ENCODE assay signal across 8 cellular contexts in genomic region chr17:33520404-33521032, GRCh38.
DNase-seq lines count a peak whose midpoint lies in the region; ATAC-seq, FAIRE-seq and TF ChIP-seq lines count a peak whose summit lies in the region.

No MANE protein-coding gene starts in this region.

- no peak for FAIRE-seq in small intestine (lab: Jason Lieb, UNC)

- peak; percentile 80 for TF ChIP-seq CTCF in GM12865 (IDR thresholded peaks at IDR 0.05; ENCODE audit: insufficient read depth, low read depth, low read length, missing control alignments)

- peak; percentile 58 for ATAC-seq in left ventricle myocardium superior
- ATAC-seq in GM21381 (IDR thresholded peaks at IDR 0.05; ENCODE audit: unreplicated experiment) = no peak
- ATAC-seq in HG03139 (IDR thresholded peaks at IDR 0.05; ENCODE audit: unreplicated experiment) = no peak

- no peaks in the 10 kb centered on the region for H3K9me3 ChIP-seq in small intestine (ENCODE audit: control insufficient read depth, low read depth)

- intact Hi-C loops in left ventricle myocardium superior (cut with micrococcal nuclease) = loop anchor here (10.0 kb wide), 1 partner anchor 154 kb away; no protein-coding TSS in a partner anchor

- no peaks in the 10 kb centered on the region for H3K4me1 ChIP-seq in small intestine (ENCODE audit: control insufficient read depth in 2 of 2, insufficient read depth in 1 of 2, low read depth in 1 of 2, low read length in 1 of 2)

- DNase-seq in A172 (ENCODE audit: low spot score) (peak; percentile 16), GM12865 (ENCODE audit: low read depth) (peak; percentile 47), NOMO-1 (lab: John Stamatoyannopoulos, UW; ENCODE audit: unreplicated experiment in 2 of 2) (peak; percentile 17 to 24), left ventricle myocardium superior (peak; percentile 59), small intestine (peak; percentile 27)
- DNase-seq in activated effector memory CD4-positive, alpha-beta T cell treated with anti-CD3 and anti-CD28 coated beads, Interleukin-2, amount 50 U/mL, for 16 hours = peak; percentile 76

- H3K4me3 ChIP-seq in GM12865 (ENCODE audit: low read depth, low read length) = no peak overlapping the region
- no peak overlapping the region for H3K4me3 ChIP-seq in small intestine (ENCODE audit: low read depth in 1 of 2, low read length in 2 of 2)

- no peak overlapping the region for H3K27ac ChIP-seq in small intestine (ENCODE audit: low read depth in 1 of 2, low read length in 1 of 2)

- 16 to 25% (median 19%) methylated on average over 7 of the region's 7 CpGs for WGBS in small intestine, 3 donors

- H3K36me3 ChIP-seq in small intestine (ENCODE audit: control insufficient read depth in 2 of 2, insufficient read depth in 2 of 2, low read length in 2 of 2) = no peaks in the 10 kb centered on the region

- H3K27me3 ChIP-seq in small intestine (ENCODE audit: control insufficient read depth in 2 of 2, insufficient read depth in 2 of 2, low read length in 2 of 2) = no peaks in the 10 kb centered on the region

Comparison
In these comparisons a context has a peak if more than half of its experiments do, and no peak if none do; other contexts are left out.
1. DNase-seq: peak in every context shown above with its lines; median percentile 76 in activated effector memory CD4-positive, alpha-beta T cell treated with anti-CD3 and anti-CD28 coated beads, Interleukin-2, amount 50 U/mL, for 16 hours; 59 in left ventricle myocardium superior; 47 in GM12865; 27 in small intestine; 20 in NOMO-1; 16 in A172.